ENCODE assay signal across 10 cellular contexts in genomic region chr16:10895053-10895946, GRCh38. TPM values are rescaled to one million over a fixed set of nuclear protein-coding genes. Genes with fewer than 3 reads are reported as not detected.
A peak's percentile ranks its signal among the peaks of the same experiment; 100 is the strongest.
DNase-seq lines count a peak whose midpoint lies in the region; ATAC-seq and TF ChIP-seq lines count a peak whose summit lies in the region.
"Had no signal": no experiment of that assay in that cellular context is flagged by ENCODE, and none has a peak within 500 bp of the region (broad histone marks: within the 10 kb centered on the region; RNA-seq: fewer than 3 reads in every experiment).

No MANE protein-coding gene starts in this region.

- H3K36me3 Mint-ChIP-seq in CD14-positive monocyte (peaks cover 64 to 77% of the 10 kb centered on the region in 2 donors), IgD-negative memory B cell (peaks cover 17% of the 10 kb centered on the region)

- ATAC-seq in left lung = peak; percentile 70
- no peak for ATAC-seq in HG02870 (IDR thresholded peaks at IDR 0.05; ENCODE audit: unreplicated experiment)
- ATAC-seq in GM21619 (IDR thresholded peaks at IDR 0.05; ENCODE audit: unreplicated experiment) = no peak

- peaks cover 0 to 46% of the 10 kb centered on the region in 2 donors for H3K36me3 ChIP-seq in left lung
- H3K36me3 ChIP-seq: SJSA1 had no signal

- H3K4me1 ChIP-seq in left lung = peaks cover 3 to 32% of the 10 kb centered on the region in 2 donors
- H3K4me1 ChIP-seq: SJSA1 had no signal

- H3K27me3 ChIP-seq in left lung = no peaks in the 10 kb centered on the region

- H3K4me1 Mint-ChIP-seq in CD14-positive monocyte (peaks cover 74% of the 10 kb centered on the region), IgD-negative memory B cell (peaks cover 51 to 78% (median 61%) of the 10 kb centered on the region in 3 donors)

- H3K4me3 Mint-ChIP-seq in CD14-positive monocyte (no peak overlapping the region), IgD-negative memory B cell (peak overlapping the region in 3 of 4 donors; percentile 31 to 92 (median 89))

- H3K27ac ChIP-seq in left lung = no peak overlapping the region
- H3K27ac ChIP-seq: SJSA1 had no signal

- no peak for TF ChIP-seq CTCF in CD14-positive monocyte (IDR thresholded peaks at IDR 0.05)
- no peak for TF ChIP-seq CTCF in left lung (IDR thresholded peaks at IDR 0.05)

- no peak overlapping the region for H3K4me3 ChIP-seq in left lung
- H3K4me3 ChIP-seq: SJSA1 had no signal

- H3K9me3 Mint-ChIP-seq in CD14-positive monocyte = peaks cover 0 to 4% (median 0%) of the 10 kb centered on the region in 7 donors
- H3K9me3 Mint-ChIP-seq in IgD-negative memory B cell = no peaks in the 10 kb centered on the region

- H3K27ac Mint-ChIP-seq in CD14-positive monocyte = peak overlapping the region; percentile 68 to 94 (median 89)
- peak overlapping the region; percentile 81 to 97 (median 92) for H3K27ac Mint-ChIP-seq in IgD-negative memory B cell

- intact Hi-C loops in CD14-positive monocyte (cut with micrococcal nuclease) (loop anchor here (2.0 to 10.0 kb wide), 3 partner anchors 16 to 150 kb away; partner anchors contain the start of gene NUBP1 (in 1 of the 2)), left lung (cut with DNase I) (no loop called here)

- no peaks in the 10 kb centered on the region for H3K9me3 ChIP-seq in left lung
- H3K9me3 ChIP-seq: SJSA1 had no signal

- H3K27me3 Mint-ChIP-seq in CD14-positive monocyte (ENCODE audit: low read depth in 3 of 3) = peaks cover 0 to 3% (median 0%) of the 10 kb centered on the region in 3 donors
- H3K27me3 Mint-ChIP-seq in IgD-negative memory B cell = no peaks in the 10 kb centered on the region

- DNase-seq in CD14-positive monocyte (ENCODE audit: low spot score) (no peak), amniotic epithelial cell (ENCODE audit: low read depth) (peak; percentile 23), left lung (no peak), NCI-H2171 treated with DMSO at 0.1 percent for 48 hours (lab: John Stamatoyannopoulos, UW) (no peak), DMS153 (lab: John Stamatoyannopoulos, UW) (no peak)

RNA-seq across cellular contexts. Expression of gene CIITA, which starts 18.3 kb away (rescaled TPM):
- polyA plus RNA-seq in CD14-positive monocyte (10 to 100 TPM; 15.6 to 22.1 TPM), IgD-negative memory B cell (173 TPM)
- 10 to 100 TPM; 38.1 to 49.0 TPM for total RNA-seq in left lung
- total RNA-seq: epithelial cell of proximal tubule had no signal

RNA-seq across cellular contexts. Expression of gene DEXI, which starts 47.0 kb away (rescaled TPM):
- polyA plus RNA-seq in CD14-positive monocyte = 10 to 100 TPM in 1 of 2 donors, 1 to 10 TPM in 1; 6.8 to 10.8 TPM
- polyA plus RNA-seq in IgD-negative memory B cell = 11.4 TPM
- total RNA-seq in left lung = 10 to 100 TPM; 30.2 to 35.8 TPM

RNA-seq across cellular contexts. Expression of gene CLEC16A, which starts 49.1 kb away (rescaled TPM):
- polyA plus RNA-seq in CD14-positive monocyte (1 to 10 TPM; 3.4 to 5.8 TPM), IgD-negative memory B cell (21.1 TPM)
- total RNA-seq in left lung = 10 to 100 TPM; 35.6 to 38.6 TPM

Comparison
In these comparisons a context has a peak if more than half of its experiments do, and no peak if none do; other contexts are left out.
1. H3K4me3 Mint-ChIP-seq: peak in IgD-negative memory B cell (3 of 4); none in CD14-positive monocyte (0 of 2).
2. intact Hi-C loops: an anchor here in CD14-positive monocyte (2.0 to 10.0 kb wide); none called in left lung.